Comparison of ENCODE assay signal across 9 cellular contexts in genomic region chr13:18212873-18213272, GRCh38.
DNase-seq lines count a peak whose midpoint lies in the region; ATAC-seq and TF ChIP-seq lines count a peak whose summit lies in the region.
"Had no signal": no experiment of that assay in that cellular context is flagged by ENCODE, and none has a peak within 500 bp of the region (broad histone marks: within the 10 kb centered on the region; RNA-seq: fewer than 3 reads in every experiment).

No MANE protein-coding gene starts in this region.

- no peak for TF ChIP-seq POLR2A in heart left ventricle (IDR thresholded peaks at IDR 0.05)

- H3K27ac ChIP-seq in heart left ventricle, result no peak overlapping the region
- no peak overlapping the region for H3K27ac ChIP-seq in RWPE2 (ENCODE audit: poor library complexity, severe bottlenecking)
- H3K27ac ChIP-seq in aorta (ENCODE audit: low read depth in 1 of 2, low read length in 2 of 2), result no peak overlapping the region

- H3K27me3 ChIP-seq in heart left ventricle, result no peaks in the 10 kb centered on the region
- no peaks in the 10 kb centered on the region for H3K27me3 ChIP-seq in RWPE2 (ENCODE audit: insufficient read depth, poor library complexity, severe bottlenecking)
- no peaks in the 10 kb centered on the region for H3K27me3 ChIP-seq in aorta (ENCODE audit: control insufficient read depth in 1 of 2, insufficient read depth in 2 of 2, low read length in 1 of 2)

- peak; percentile 55 to 94 (median 80) for ATAC-seq in heart left ventricle
- peak; percentile 20; the same call in 1 of the 3 replicates for ATAC-seq in RWPE2 (ENCODE audit: low read depth)
- ATAC-seq in left cardiac atrium, result peak; percentile 34 to 74
- peak; percentile 94 for ATAC-seq in aorta (ENCODE audit: low FRiP score)
- ATAC-seq in HG02763 (IDR thresholded peaks at IDR 0.05; ENCODE audit: unreplicated experiment), result no peak

- intact Hi-C loops in heart left ventricle (cut with DNase I), result no loop called here
- intact Hi-C loops in cardiac septum (cut with DNase I), result no loop called here
- intact Hi-C loops in left cardiac atrium (cut with DNase I), result no loop called here
- intact Hi-C loops in aorta (cut with DNase I), result no loop called here

- H3K9me3 ChIP-seq in heart left ventricle, result peaks cover 0 to 9% (median 0%) of the 10 kb centered on the region in 12 donors
- H3K9me3 ChIP-seq in RWPE2 (ENCODE audit: severe bottlenecking), result no peaks in the 10 kb centered on the region
- H3K9me3 ChIP-seq in aorta (ENCODE audit: control insufficient read depth, low read length), result no peaks in the 10 kb centered on the region

- DNase-seq in heart left ventricle (peak in 1 of 5 donors; percentile 64), cardiac septum (ENCODE audit: low spot score) (no peak), RWPE2 (ENCODE audit: low spot score) (peak; percentile 100), left cardiac atrium (no peak), aorta (no peak), hepatic stellate cell (ENCODE audit: low spot score) (no peak), NCI-H187 (lab: John Stamatoyannopoulos, UW) (no peak)
- DNase-seq: NCI-H1092 treated with DMSO at 0.1 percent for 48 hours had no signal

- H3K4me3 ChIP-seq in heart left ventricle (no peak overlapping the region), RWPE2 (ENCODE audit: severe bottlenecking) (no peak overlapping the region), aorta (ENCODE audit: low read length in 2 of 2) (no peak overlapping the region)

- H3K4me1 ChIP-seq in heart left ventricle (no peaks in the 10 kb centered on the region), RWPE2 (ENCODE audit: insufficient read depth, poor library complexity, severe bottlenecking) (no peaks in the 10 kb centered on the region), aorta (ENCODE audit: control insufficient read depth in 1 of 2, insufficient read depth in 2 of 2, low read length in 2 of 2) (no peaks in the 10 kb centered on the region)

- H3K36me3 ChIP-seq in heart left ventricle (no peaks in the 10 kb centered on the region), RWPE2 (ENCODE audit: low read depth) (no peaks in the 10 kb centered on the region), aorta (ENCODE audit: control insufficient read depth in 1 of 2, insufficient read depth in 2 of 2, low read length in 1 of 2) (no peaks in the 10 kb centered on the region)

- 70 to 72% (median 72%) methylated on average over 2 of the region's 2 CpGs for WGBS in heart left ventricle, 4 donors
- 67 to 72% methylated on average over 2 of the region's 2 CpGs for WGBS in aorta, 2 donors

- TF ChIP-seq CTCF in heart left ventricle (IDR thresholded peaks at IDR 0.05) (no peak), RWPE2 (IDR thresholded peaks at IDR 0.05; ENCODE audit: poor library complexity, severe bottlenecking) (no peak)
